Comparison of ENCODE assay signal across 14 cellular contexts in the genomic region with DNA sequence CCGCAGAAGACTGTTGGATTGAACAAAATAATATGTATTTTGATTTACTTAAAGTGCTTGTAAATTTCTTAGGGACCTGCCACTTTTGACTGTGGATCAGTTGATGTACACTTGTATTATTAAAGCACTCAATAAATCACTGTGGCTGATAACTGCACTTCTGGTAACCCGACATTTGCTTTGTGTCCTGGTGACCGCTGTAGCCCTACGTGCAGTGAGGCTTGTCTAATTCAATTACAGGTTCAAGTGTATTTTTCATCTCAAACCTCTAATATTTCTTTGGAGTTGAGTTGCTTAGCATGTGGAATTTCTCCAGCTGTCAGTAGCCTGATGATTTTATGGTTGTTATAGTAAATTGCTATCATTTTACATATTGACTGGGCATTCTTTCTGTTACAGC.
"Had no signal": no experiment of that assay in that cellular context is flagged by ENCODE, and none has a peak within 500 bp of the region (broad histone marks: within the 10 kb centered on the region; RNA-seq: fewer than 3 reads in every experiment).

No MANE protein-coding gene starts in this region.

- H3K4me1 Mint-ChIP-seq: activated CD8-positive, alpha-beta memory T cell treated with anti-CD3 and anti-CD28 coated beads, Interleukin-2, amount 10 ng/mL, durations not matched to agents 7 days and 5 days; activated naive CD8-positive, alpha-beta T cell treated with anti-CD3 and anti-CD28 coated beads for 36 hours had no signal

- H3K36me3 ChIP-seq: prostate gland, suprapubic skin had no signal

- DNase-seq: activated CD4-positive, alpha-beta T cell treated with anti-CD3 and anti-CD28 coated beads, Interleukin-2, amount 50 U/mL, for 48 hours; activated CD4-positive, CD25-positive, alpha-beta regulatory T cell treated with anti-CD3 and anti-CD28 coated beads, Interleukin-2, amount 50 U/mL, for 72 hours; activated CD8-positive, alpha-beta memory T cell treated with anti-CD3 and anti-CD28 coated beads, Interleukin-2, amount 10 ng/mL, durations not matched to agents 7 days and 5 days; activated gamma-delta T cell; activated naive CD8-positive, alpha-beta T cell treated with anti-CD3 and anti-CD28 coated beads for 36 hours; activated T-cell treated with anti-CD3 and anti-CD28 coated beads, Interleukin-2, amount 50 U/mL, for 48 hours; hippocampal formation; natural killer cell; occipital lobe; stimulated activated naive CD8-positive, alpha-beta T cell treated with anti-CD3 and anti-CD28 coated beads, Interleukin-15, Interleukin-2, amounts not matched to agents 100 U/mL and 50 U/mL, for 24 hours had no signal

- H3K27ac ChIP-seq: prostate gland, suprapubic skin had no signal

- H3K9me3 Mint-ChIP-seq: activated naive CD8-positive, alpha-beta T cell treated with anti-CD3 and anti-CD28 coated beads for 36 hours; natural killer cell; type B pancreatic cell had no signal

- H3K9me3 ChIP-seq: prostate gland, suprapubic skin had no signal

- H3K27me3 Mint-ChIP-seq: activated naive CD8-positive, alpha-beta T cell treated with anti-CD3 and anti-CD28 coated beads for 36 hours; type B pancreatic cell had no signal

- H3K4me3 ChIP-seq: lung, prostate gland, suprapubic skin had no signal

- H3K4me3 Mint-ChIP-seq: activated CD8-positive, alpha-beta memory T cell treated with anti-CD3 and anti-CD28 coated beads, Interleukin-2, amount 10 ng/mL, durations not matched to agents 7 days and 5 days; activated naive CD8-positive, alpha-beta T cell treated with anti-CD3 and anti-CD28 coated beads for 36 hours; natural killer cell; type B pancreatic cell had no signal

- ATAC-seq: activated CD8-positive, alpha-beta memory T cell treated with anti-CD3 and anti-CD28 coated beads, Interleukin-2, amount 10 ng/mL, durations not matched to agents 7 days and 5 days; natural killer cell; stimulated activated naive CD8-positive, alpha-beta T cell treated with anti-CD3 and anti-CD28 coated beads, Interleukin-15, Interleukin-2, amounts not matched to agents 100 U/mL and 50 U/mL, for 24 hours had no signal

- H3K4me1 ChIP-seq: prostate gland, suprapubic skin had no signal

- H3K27me3 ChIP-seq: suprapubic skin had no signal

- H3K36me3 Mint-ChIP-seq: activated CD8-positive, alpha-beta memory T cell treated with anti-CD3 and anti-CD28 coated beads, Interleukin-2, amount 10 ng/mL, durations not matched to agents 7 days and 5 days; natural killer cell; type B pancreatic cell had no signal

- H3K27ac Mint-ChIP-seq: activated CD8-positive, alpha-beta memory T cell treated with anti-CD3 and anti-CD28 coated beads, Interleukin-2, amount 10 ng/mL, durations not matched to agents 7 days and 5 days; activated naive CD8-positive, alpha-beta T cell treated with anti-CD3 and anti-CD28 coated beads for 36 hours; natural killer cell; type B pancreatic cell had no signal
